Comparison of ENCODE assay signal across 2 cellular contexts in the genomic region with DNA sequence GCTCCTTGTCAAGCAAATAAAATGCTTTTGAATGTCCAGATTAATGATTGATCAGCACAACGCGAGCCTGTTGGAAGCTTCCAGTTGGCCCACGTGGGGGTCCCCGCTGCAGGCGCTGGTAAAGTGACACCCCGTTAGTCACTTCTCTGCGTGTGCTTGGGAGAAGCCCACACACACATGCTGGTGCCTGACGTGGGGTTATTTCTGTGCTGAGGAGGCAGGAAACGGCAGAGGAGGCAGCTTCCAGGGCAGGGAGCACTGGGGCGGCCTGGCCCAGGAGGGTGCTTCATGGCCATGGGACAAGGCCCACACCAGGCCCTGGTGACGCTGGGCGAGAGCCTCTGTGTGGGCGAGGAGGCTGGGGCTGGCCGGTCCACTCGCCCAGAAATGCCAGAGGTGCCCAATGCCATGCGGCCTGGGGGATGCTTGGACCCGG.
TF ChIP-seq lines count a peak whose summit lies in the region.

No MANE protein-coding gene starts in this region.

TF ChIP-seq in SK-N-SH, 30 proteins besides CTCF, POLR2A, EP300 and RAD21 (continued from another document):
- no peak for TF ChIP-seq USF1 (IDR thresholded peaks at IDR 0.05; ENCODE audit: borderline replicate concordance, low read depth)
- no peak for TF ChIP-seq RXRA (IDR thresholded peaks at IDR 0.05; ENCODE audit: borderline replicate concordance, low read depth)
- TF ChIP-seq NFIC (IDR thresholded peaks at IDR 0.05; ENCODE audit: borderline replicate concordance): no peak
- TF ChIP-seq MXI1 (IDR thresholded peaks at IDR 0.05; ENCODE audit: low read depth, low read length): no peak
- TF ChIP-seq TCF12 (IDR thresholded peaks at IDR 0.05): no peak
- no peak for TF ChIP-seq YY1 (IDR thresholded peaks at IDR 0.05; ENCODE audit: low read depth)
- no peak for TF ChIP-seq POLR2AphosphoS5 (IDR thresholded peaks at IDR 0.05; ENCODE audit: low read depth, low read length)
- no peak for TF ChIP-seq RCOR1 (IDR thresholded peaks at IDR 0.05; ENCODE audit: low read length)
TF ChIP-seq in SK-N-SH: peak in this region for 0.

TF ChIP-seq in SK-N-SH treated with all-trans-retinoic acid at 6 μM for 48 hours, 23 proteins besides CTCF, POLR2A, EP300 and RAD21 (continued from another document):
- no peak for TF ChIP-seq TSHZ2 (CRISPR knock-in tag; IDR thresholded peaks at IDR 0.05)
- TF ChIP-seq ZNF565 (CRISPR knock-in tag; conservative IDR thresholded peaks at IDR 0.05; ENCODE audit: low read depth): no peak
- TF ChIP-seq ESRRG (CRISPR knock-in tag; IDR thresholded peaks at IDR 0.05): no peak
- TF ChIP-seq PATZ1 (CRISPR knock-in tag; IDR thresholded peaks at IDR 0.05; ENCODE audit: borderline replicate concordance): no peak
- TF ChIP-seq ISL1 (CRISPR knock-in tag; IDR thresholded peaks at IDR 0.05): no peak
- TF ChIP-seq OSR1 (CRISPR knock-in tag; IDR thresholded peaks at IDR 0.05): no peak
- no peak for TF ChIP-seq TCF4 (CRISPR knock-in tag; IDR thresholded peaks at IDR 0.05; ENCODE audit: borderline replicate concordance)
TF ChIP-seq in SK-N-SH treated with all-trans-retinoic acid at 6 μM for 48 hours: peak in this region for 0.
